ENCODE assay signal across 1 cellular context in the genomic region with DNA sequence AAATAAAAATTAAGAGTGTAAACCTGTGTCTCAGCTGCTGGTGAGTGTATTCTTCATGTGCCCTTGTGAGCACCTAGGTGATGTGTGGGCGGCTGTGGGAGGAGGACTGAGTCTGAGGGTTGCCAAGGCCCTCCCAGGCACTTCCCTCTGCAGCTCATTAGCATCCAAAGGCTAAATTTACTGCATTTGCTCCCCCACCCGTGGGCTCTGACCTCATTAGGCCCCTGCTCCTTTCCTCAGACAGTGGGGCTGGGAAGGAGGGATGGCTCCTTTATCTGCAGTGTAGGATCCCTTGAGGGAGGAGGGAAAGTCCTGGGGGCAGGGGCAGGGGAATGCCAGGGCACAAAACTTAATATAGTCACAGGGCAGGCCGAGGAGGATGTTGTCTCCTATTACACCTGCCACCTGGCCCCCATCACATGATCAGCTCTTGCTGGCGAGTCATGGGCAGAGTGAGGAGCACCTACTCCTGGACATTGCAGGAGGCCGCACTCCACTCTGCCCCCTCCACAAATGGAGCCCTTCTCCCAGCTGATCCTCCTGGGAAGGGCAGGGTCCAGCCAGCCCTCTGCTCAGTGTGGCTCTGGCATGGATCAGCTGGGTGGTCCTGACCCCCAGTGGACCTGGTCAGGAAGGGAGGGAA.
TF ChIP-seq lines count a peak whose summit lies in the region.

No MANE protein-coding gene starts in this region.

TF ChIP-seq in HepG2, 621 proteins besides CTCF, POLR2A, EP300 and RAD21:
- TF ChIP-seq DMAP1 (CRISPR knock-in tag; IDR thresholded peaks at IDR 0.05) (no peak), NPAS2 (CRISPR knock-in tag; IDR thresholded peaks at IDR 0.05; ENCODE audit: borderline replicate concordance) (no peak), ZNF501 (CRISPR knock-in tag; IDR thresholded peaks at IDR 0.05) (no peak), THYN1 (CRISPR knock-in tag; IDR thresholded peaks at IDR 0.05; ENCODE audit: borderline replicate concordance, low read depth) (no peak), NR2C2 (CRISPR knock-in tag; IDR thresholded peaks at IDR 0.05; ENCODE audit: borderline replicate concordance) (no peak), GMEB1 (CRISPR knock-in tag; IDR thresholded peaks at IDR 0.05; ENCODE audit: borderline replicate concordance) (no peak), ZEB1 (IDR thresholded peaks at IDR 0.05; ENCODE audit: insufficient replicate concordance, low read depth) (no peak), RFXAP (CRISPR knock-in tag; IDR thresholded peaks at IDR 0.05; ENCODE audit: borderline replicate concordance) (no peak), MAX (IDR thresholded peaks at IDR 0.05) (0 out of 2 replicates have a peak, but pooled peaks have one; percentile 19), ZNF557 (CRISPR knock-in tag; IDR thresholded peaks at IDR 0.05) (no peak), ZNF614 (CRISPR knock-in tag; IDR thresholded peaks at IDR 0.05; ENCODE audit: borderline replicate concordance) (no peak), NFIC (IDR thresholded peaks at IDR 0.05; ENCODE audit: low read length) (no peak), PBX3 (CRISPR knock-in tag; IDR thresholded peaks at IDR 0.05; ENCODE audit: borderline replicate concordance) (no peak), TFAP4 (IDR thresholded peaks at IDR 0.05; ENCODE audit: borderline replicate concordance, low read depth) (peak; percentile 65; the same call in 1 of the 2 replicates), ZNF367 (CRISPR knock-in tag; IDR thresholded peaks at IDR 0.05; ENCODE audit: borderline replicate concordance) (no peak), JUN (CRISPR knock-in tag; IDR thresholded peaks at IDR 0.05) (no peak), DZIP1 (CRISPR knock-in tag; IDR thresholded peaks at IDR 0.05) (0 out of 2 replicates have a peak, but pooled peaks have one; percentile 38), SPEN (CRISPR knock-in tag; IDR thresholded peaks at IDR 0.05; ENCODE audit: low read depth) (no peak), PRMT3 (CRISPR knock-in tag; IDR thresholded peaks at IDR 0.05; ENCODE audit: borderline replicate concordance, low read depth) (no peak), ASH2L (IDR thresholded peaks at IDR 0.05; ENCODE audit: insufficient read length, low read depth, low read length) (no peak), CREB1 (IDR thresholded peaks at IDR 0.05) (no peak), CREB1 (CRISPR knock-in tag; IDR thresholded peaks at IDR 0.05) (no peak), TCF7 (IDR thresholded peaks at IDR 0.05; ENCODE audit: low read depth) (no peak), ZNF263 (CRISPR knock-in tag; IDR thresholded peaks at IDR 0.05) (peak; percentile 53; the same call in 1 of the 2 replicates)
- TF ChIP-seq, protein P1, sequence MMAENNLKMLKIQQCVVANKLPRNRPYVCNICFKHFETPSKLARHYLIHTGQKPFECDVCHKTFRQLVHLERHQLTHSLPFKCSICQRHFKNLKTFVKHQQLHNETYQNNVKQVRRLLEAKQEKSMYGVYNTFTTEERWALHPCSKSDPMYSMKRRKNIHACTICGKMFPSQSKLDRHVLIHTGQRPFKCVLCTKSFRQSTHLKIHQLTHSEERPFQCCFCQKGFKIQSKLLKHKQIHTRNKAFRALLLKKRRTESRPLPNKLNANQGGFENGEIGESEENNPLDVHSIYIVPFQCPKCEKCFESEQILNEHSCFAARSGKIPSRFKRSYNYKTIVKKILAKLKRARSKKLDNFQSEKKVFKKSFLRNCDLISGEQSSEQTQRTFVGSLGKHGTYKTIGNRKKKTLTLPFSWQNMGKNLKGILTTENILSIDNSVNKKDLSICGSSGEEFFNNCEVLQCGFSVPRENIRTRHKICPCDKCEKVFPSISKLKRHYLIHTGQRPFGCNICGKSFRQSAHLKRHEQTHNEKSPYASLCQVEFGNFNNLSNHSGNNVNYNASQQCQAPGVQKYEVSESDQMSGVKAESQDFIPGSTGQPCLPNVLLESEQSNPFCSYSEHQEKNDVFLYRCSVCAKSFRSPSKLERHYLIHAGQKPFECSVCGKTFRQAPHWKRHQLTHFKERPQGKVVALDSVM (CRISPR knock-in tag; IDR thresholded peaks at IDR 0.05) = no peak
- TF ChIP-seq, protein P2, sequence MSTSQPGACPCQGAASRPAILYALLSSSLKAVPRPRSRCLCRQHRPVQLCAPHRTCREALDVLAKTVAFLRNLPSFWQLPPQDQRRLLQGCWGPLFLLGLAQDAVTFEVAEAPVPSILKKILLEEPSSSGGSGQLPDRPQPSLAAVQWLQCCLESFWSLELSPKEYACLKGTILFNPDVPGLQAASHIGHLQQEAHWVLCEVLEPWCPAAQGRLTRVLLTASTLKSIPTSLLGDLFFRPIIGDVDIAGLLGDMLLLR (CRISPR knock-in tag; IDR thresholded peaks at IDR 0.05) = no peak
- TF ChIP-seq, protein P3, sequence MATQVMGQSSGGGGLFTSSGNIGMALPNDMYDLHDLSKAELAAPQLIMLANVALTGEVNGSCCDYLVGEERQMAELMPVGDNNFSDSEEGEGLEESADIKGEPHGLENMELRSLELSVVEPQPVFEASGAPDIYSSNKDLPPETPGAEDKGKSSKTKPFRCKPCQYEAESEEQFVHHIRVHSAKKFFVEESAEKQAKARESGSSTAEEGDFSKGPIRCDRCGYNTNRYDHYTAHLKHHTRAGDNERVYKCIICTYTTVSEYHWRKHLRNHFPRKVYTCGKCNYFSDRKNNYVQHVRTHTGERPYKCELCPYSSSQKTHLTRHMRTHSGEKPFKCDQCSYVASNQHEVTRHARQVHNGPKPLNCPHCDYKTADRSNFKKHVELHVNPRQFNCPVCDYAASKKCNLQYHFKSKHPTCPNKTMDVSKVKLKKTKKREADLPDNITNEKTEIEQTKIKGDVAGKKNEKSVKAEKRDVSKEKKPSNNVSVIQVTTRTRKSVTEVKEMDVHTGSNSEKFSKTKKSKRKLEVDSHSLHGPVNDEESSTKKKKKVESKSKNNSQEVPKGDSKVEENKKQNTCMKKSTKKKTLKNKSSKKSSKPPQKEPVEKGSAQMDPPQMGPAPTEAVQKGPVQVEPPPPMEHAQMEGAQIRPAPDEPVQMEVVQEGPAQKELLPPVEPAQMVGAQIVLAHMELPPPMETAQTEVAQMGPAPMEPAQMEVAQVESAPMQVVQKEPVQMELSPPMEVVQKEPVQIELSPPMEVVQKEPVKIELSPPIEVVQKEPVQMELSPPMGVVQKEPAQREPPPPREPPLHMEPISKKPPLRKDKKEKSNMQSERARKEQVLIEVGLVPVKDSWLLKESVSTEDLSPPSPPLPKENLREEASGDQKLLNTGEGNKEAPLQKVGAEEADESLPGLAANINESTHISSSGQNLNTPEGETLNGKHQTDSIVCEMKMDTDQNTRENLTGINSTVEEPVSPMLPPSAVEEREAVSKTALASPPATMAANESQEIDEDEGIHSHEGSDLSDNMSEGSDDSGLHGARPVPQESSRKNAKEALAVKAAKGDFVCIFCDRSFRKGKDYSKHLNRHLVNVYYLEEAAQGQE (IDR thresholded peaks at IDR 0.05; ENCODE audit: borderline replicate concordance in 1 of 2, low read depth in 1 of 2, low read length in 2 of 2) = no peak
- TF ChIP-seq, protein P4, sequence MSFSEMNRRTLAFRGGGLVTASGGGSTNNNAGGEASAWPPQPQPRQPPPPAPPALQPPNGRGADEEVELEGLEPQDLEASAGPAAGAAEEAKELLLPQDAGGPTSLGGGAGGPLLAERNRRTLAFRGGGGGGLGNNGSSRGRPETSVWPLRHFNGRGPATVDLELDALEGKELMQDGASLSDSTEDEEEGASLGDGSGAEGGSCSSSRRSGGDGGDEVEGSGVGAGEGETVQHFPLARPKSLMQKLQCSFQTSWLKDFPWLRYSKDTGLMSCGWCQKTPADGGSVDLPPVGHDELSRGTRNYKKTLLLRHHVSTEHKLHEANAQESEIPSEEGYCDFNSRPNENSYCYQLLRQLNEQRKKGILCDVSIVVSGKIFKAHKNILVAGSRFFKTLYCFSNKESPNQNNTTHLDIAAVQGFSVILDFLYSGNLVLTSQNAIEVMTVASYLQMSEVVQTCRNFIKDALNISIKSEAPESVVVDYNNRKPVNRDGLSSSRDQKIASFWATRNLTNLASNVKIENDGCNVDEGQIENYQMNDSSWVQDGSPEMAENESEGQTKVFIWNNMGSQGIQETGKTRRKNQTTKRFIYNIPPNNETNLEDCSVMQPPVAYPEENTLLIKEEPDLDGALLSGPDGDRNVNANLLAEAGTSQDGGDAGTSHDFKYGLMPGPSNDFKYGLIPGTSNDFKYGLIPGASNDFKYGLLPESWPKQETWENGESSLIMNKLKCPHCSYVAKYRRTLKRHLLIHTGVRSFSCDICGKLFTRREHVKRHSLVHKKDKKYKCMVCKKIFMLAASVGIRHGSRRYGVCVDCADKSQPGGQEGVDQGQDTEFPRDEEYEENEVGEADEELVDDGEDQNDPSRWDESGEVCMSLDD (CRISPR knock-in tag; IDR thresholded peaks at IDR 0.05; ENCODE audit: borderline replicate concordance) = no peak
